Comparison of ENCODE assay signal across 8 cellular contexts in the genomic region with DNA sequence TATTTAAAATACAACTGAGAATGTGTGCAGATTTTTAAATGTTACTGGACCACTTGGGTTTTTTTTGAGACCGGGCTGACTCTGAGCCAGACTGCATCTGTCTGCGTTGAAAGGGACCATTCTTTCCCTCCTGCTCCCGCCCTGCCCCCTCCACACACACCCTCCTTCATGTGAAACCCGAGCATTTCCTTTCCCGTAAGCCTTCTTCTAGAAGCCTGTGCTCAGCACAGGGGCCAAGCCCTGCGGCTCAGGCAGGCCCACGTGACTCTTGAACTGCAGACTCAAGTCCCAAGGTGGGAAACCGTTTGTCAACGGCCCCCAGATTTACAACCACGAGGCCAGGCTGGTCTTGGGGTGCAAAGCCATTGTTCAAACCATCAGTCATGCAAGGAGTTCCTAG.
DNase-seq lines count a peak whose midpoint lies in the region; ATAC-seq, FAIRE-seq and TF ChIP-seq lines count a peak whose summit lies in the region.

No MANE protein-coding gene starts in this region.

- no peak for TF ChIP-seq POLR2A in H54 (IDR thresholded peaks at IDR 0.05; ENCODE audit: low read depth, low read length)

- peak overlapping the region; percentile 59 for H3K27ac Mint-ChIP-seq in activated naive CD8-positive, alpha-beta T cell
- no peak overlapping the region for H3K27ac Mint-ChIP-seq in activated naive CD8-positive, alpha-beta T cell treated with anti-CD3 and anti-CD28 coated beads, Interleukin-2, amount 50 U/mL, for 24 hours
- H3K27ac Mint-ChIP-seq in activated CD8-positive, alpha-beta T cell treated with anti-CD3 and anti-CD28 coated beads for 36 hours = no peak overlapping the region

- TF ChIP-seq CTCF in activated CD8-positive, alpha-beta T cell treated with anti-CD3 and anti-CD28 coated beads for 36 hours (IDR thresholded peaks at IDR 0.05) = no peak
- TF ChIP-seq CTCF in retinal pigment epithelial cell (conservative IDR thresholded peaks at IDR 0.05; ENCODE audit: low read depth, low read length) = no peak

- no peaks in the 10 kb centered on the region for H3K27me3 Mint-ChIP-seq in activated naive CD8-positive, alpha-beta T cell
- peaks cover 9% of the 10 kb centered on the region for H3K27me3 Mint-ChIP-seq in activated naive CD8-positive, alpha-beta T cell treated with anti-CD3 and anti-CD28 coated beads, Interleukin-2, amount 50 U/mL, for 24 hours
- peaks cover 5% of the 10 kb centered on the region for H3K27me3 Mint-ChIP-seq in activated CD8-positive, alpha-beta T cell treated with anti-CD3 and anti-CD28 coated beads for 36 hours

- H3K4me1 Mint-ChIP-seq in activated naive CD8-positive, alpha-beta T cell (ENCODE audit: low read depth) = peaks cover 69% of the 10 kb centered on the region
- peaks cover 24% of the 10 kb centered on the region for H3K4me1 Mint-ChIP-seq in activated naive CD8-positive, alpha-beta T cell treated with anti-CD3 and anti-CD28 coated beads, Interleukin-2, amount 50 U/mL, for 24 hours
- peaks cover 22% of the 10 kb centered on the region for H3K4me1 Mint-ChIP-seq in activated CD8-positive, alpha-beta T cell treated with anti-CD3 and anti-CD28 coated beads for 36 hours (ENCODE audit: low read depth)

- no peaks in the 10 kb centered on the region for H3K36me3 Mint-ChIP-seq in activated naive CD8-positive, alpha-beta T cell
- H3K36me3 Mint-ChIP-seq in activated naive CD8-positive, alpha-beta T cell treated with anti-CD3 and anti-CD28 coated beads, Interleukin-2, amount 50 U/mL, for 24 hours (ENCODE audit: low read depth) = no peaks in the 10 kb centered on the region
- no peaks in the 10 kb centered on the region for H3K36me3 Mint-ChIP-seq in activated CD8-positive, alpha-beta T cell treated with anti-CD3 and anti-CD28 coated beads for 36 hours (ENCODE audit: low read depth)

- DNase-seq in activated naive CD8-positive, alpha-beta T cell treated with anti-CD3 and anti-CD28 coated beads, Interleukin-2, amount 50 U/mL, for 24 hours = no peak
- peak; percentile 49 for DNase-seq in activated CD8-positive, alpha-beta T cell treated with anti-CD3 and anti-CD28 coated beads for 36 hours
- DNase-seq in globus pallidus (ENCODE audit: low spot score) (peak; percentile 82), retinal pigment epithelial cell (ENCODE audit: low read depth) (peak; percentile 51), H54 (ENCODE audit: insufficient read length, low spot score) (no peak)

- no peak overlapping the region for H3K4me3 Mint-ChIP-seq in activated naive CD8-positive, alpha-beta T cell
- no peak overlapping the region for H3K4me3 Mint-ChIP-seq in activated naive CD8-positive, alpha-beta T cell treated with anti-CD3 and anti-CD28 coated beads, Interleukin-2, amount 50 U/mL, for 24 hours
- H3K4me3 Mint-ChIP-seq in activated CD8-positive, alpha-beta T cell treated with anti-CD3 and anti-CD28 coated beads for 36 hours = no peak overlapping the region

- ATAC-seq in activated naive CD8-positive, alpha-beta T cell treated with anti-CD3 and anti-CD28 coated beads, Interleukin-2, amount 50 U/mL, for 24 hours = no peak
- peak; percentile 68 for ATAC-seq in activated CD8-positive, alpha-beta T cell treated with anti-CD3 and anti-CD28 coated beads for 36 hours
- ATAC-seq in GM18909 (IDR thresholded peaks at IDR 0.05; ENCODE audit: poor library complexity, unreplicated experiment) (no peak), GM21526 (IDR thresholded peaks at IDR 0.05; ENCODE audit: low FRiP score, unreplicated experiment) (no peak)

- FAIRE-seq in H54 (lab: Jason Lieb, UNC) = no peak

- CTCF ChIA-PET in activated CD8-positive, alpha-beta T cell treated with anti-CD3 and anti-CD28 coated beads for 36 hours (lab: Charles Lee) = interaction anchor here (1.2 kb wide), 1 partner anchor 1107 kb away, joined by 3 read pairs; no protein-coding TSS in a partner anchor

- POLR2A ChIA-PET in activated CD8-positive, alpha-beta T cell treated with anti-CD3 and anti-CD28 coated beads for 36 hours (lab: Charles Lee) = no interaction called here

- H3K4me3 ChIP-seq in retinal pigment epithelial cell (ENCODE audit: low read length) = no peak overlapping the region

- intact Hi-C loops in activated CD8-positive, alpha-beta T cell treated with anti-CD3 and anti-CD28 coated beads for 36 hours (cut with micrococcal nuclease) = no loop called here

- H3K9me3 Mint-ChIP-seq in activated naive CD8-positive, alpha-beta T cell (ENCODE audit: low read depth) = no peaks in the 10 kb centered on the region
- H3K9me3 Mint-ChIP-seq in activated naive CD8-positive, alpha-beta T cell treated with anti-CD3 and anti-CD28 coated beads, Interleukin-2, amount 50 U/mL, for 24 hours = no peaks in the 10 kb centered on the region
- no peaks in the 10 kb centered on the region for H3K9me3 Mint-ChIP-seq in activated CD8-positive, alpha-beta T cell treated with anti-CD3 and anti-CD28 coated beads for 36 hours

Comparison
In these comparisons a context has a peak if more than half of its experiments do, and no peak if none do; other contexts are left out.
1. DNase-seq: peak in activated CD8-positive, alpha-beta T cell treated with anti-CD3 and anti-CD28 coated beads for 36 hours (single experiment), globus pallidus (single experiment) and retinal pigment epithelial cell (single experiment); none in activated naive CD8-positive, alpha-beta T cell treated with anti-CD3 and anti-CD28 coated beads, Interleukin-2, amount 50 U/mL, for 24 hours (single experiment) and H54 (single experiment).